7 cellular contexts compared by ENCODE assay signal in the genomic region with DNA sequence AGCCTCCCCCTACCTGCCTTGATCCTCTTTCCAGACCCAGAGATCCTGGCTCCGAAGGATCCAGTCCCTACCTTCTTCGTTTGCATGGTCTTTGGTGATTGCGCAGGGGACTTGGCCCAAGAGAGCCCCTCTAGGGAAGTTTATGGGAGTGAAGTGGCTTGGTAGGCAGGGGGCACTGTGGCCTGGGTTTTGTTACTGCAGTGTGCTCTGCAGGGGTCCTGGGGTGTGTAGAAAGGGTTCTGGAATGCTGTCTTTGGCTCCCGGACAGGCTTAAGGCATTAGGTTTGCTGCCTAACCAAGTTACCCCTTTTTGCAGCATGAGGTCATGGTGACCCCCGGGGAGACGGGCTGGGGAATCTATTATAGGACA. TPM values are rescaled to one million over a fixed set of nuclear protein-coding genes. Genes with fewer than 3 reads are reported as not detected.
DNase-seq lines count a peak whose midpoint lies in the region; TF ChIP-seq lines count a peak whose summit lies in the region.

No MANE protein-coding gene starts in this region.

- POLR2A ChIA-PET in RWPE1 (lab: Yijun Ruan, JAX; ENCODE audit: low non-redundant PET): no interaction called here

- H3K27me3 ChIP-seq in skeletal muscle satellite cell (ENCODE audit: control insufficient read depth, insufficient read depth, low read length): no peaks in the 10 kb centered on the region

- CTCF ChIA-PET in RWPE1 (lab: Yijun Ruan, JAX): no interaction called here

- H3K4me2 ChIP-seq in skeletal muscle satellite cell (ENCODE audit: low read length): peak overlapping the region; percentile 96

- H3K36me3 ChIP-seq in skeletal muscle satellite cell (ENCODE audit: insufficient read depth, low read length): peaks cover 28% of the 10 kb centered on the region

- H3K27ac ChIP-seq in RWPE1: peak overlapping the region; percentile 99

- H3K9ac ChIP-seq in skeletal muscle satellite cell (ENCODE audit: low read depth, low read length): peak overlapping the region; percentile 48

- peaks cover 37% of the 10 kb centered on the region for H3K4me1 ChIP-seq in skeletal muscle satellite cell (ENCODE audit: control insufficient read depth, insufficient read depth, low read length)

- H3K9me3 ChIP-seq in skeletal muscle satellite cell (replicated peaks; ENCODE audit: low read length): no peaks in the 10 kb centered on the region

- H3K4me3 ChIP-seq in GM12864 (ENCODE audit: low read depth, low read length): peak overlapping the region; percentile 60
- peak overlapping the region; percentile 98 for H3K4me3 ChIP-seq in fibroblast of the aortic adventitia (ENCODE audit: low read depth, low read length)
- H3K4me3 ChIP-seq in skeletal muscle satellite cell (ENCODE audit: low read length): peak overlapping the region; percentile 68

- DNase-seq in GM12864 (ENCODE audit: low read depth): no peak
- DNase-seq in RWPE1 (ENCODE audit: low spot score): no peak
- DNase-seq in fibroblast of the aortic adventitia (ENCODE audit: low read depth): peak; percentile 27
- DNase-seq in A172 (ENCODE audit: low spot score): no peak
- DNase-seq in RPMI8226: no peak
- DNase-seq in stimulated activated CD4-positive, alpha-beta T cell treated with anti-CD3 and anti-CD28 coated beads, Interleukin-1b, Interleukin-23, amount 100 ng/mL, for 48 hours: no peak

- TF ChIP-seq CTCF in GM12864 (IDR thresholded peaks at IDR 0.05; ENCODE audit: low read depth, low read length, missing control alignments) (no peak), RWPE1 (conservative IDR thresholded peaks at IDR 0.05; ENCODE audit: low read depth) (no peak), fibroblast of the aortic adventitia (IDR thresholded peaks at IDR 0.05; ENCODE audit: insufficient read depth, low read length) (peak; percentile 25)

RNA-seq across cellular contexts. Expression of a gene that starts 3.8 kb away (rescaled TPM):
- 58.3 and 231 TPM in 2 replicates for total RNA-seq in fibroblast of the aortic adventitia (ENCODE audit: low replicate concordance)
- 117 and 122 TPM in 2 replicates for total RNA-seq in skeletal muscle satellite cell (2012; rRNA removed)
- total RNA-seq in A172 (2014; rRNA removed; shearing (Covaris generic)): 93.9 and 129 TPM in 2 replicates

RNA-seq across cellular contexts. Expression of a gene that starts 8.2 kb away (rescaled TPM):
- not detected in 2 replicates for total RNA-seq in fibroblast of the aortic adventitia (ENCODE audit: low replicate concordance)
- not detected in 2 replicates for total RNA-seq in skeletal muscle satellite cell (2012; rRNA removed)
- total RNA-seq in A172 (2014; rRNA removed; shearing (Covaris generic)): not detected in 2 replicates

RNA-seq across cellular contexts. Expression of a gene that starts 56.7 kb away (rescaled TPM):
- 115 and 141 TPM in 2 replicates for total RNA-seq in fibroblast of the aortic adventitia (ENCODE audit: low replicate concordance)
- 132 and 142 TPM in 2 replicates for total RNA-seq in skeletal muscle satellite cell (2012; rRNA removed)
- 210 and 220 TPM in 2 replicates for total RNA-seq in A172 (2014; rRNA removed; shearing (Covaris generic))
